8 cellular contexts compared by ENCODE assay signal in genomic region chr5:44952376-44952775, GRCh38.
DNase-seq lines count a peak whose midpoint lies in the region; ATAC-seq and TF ChIP-seq lines count a peak whose summit lies in the region.

No MANE protein-coding gene starts in this region.

- intact Hi-C loops in heart left ventricle (cut with DNase I) (loop anchor here in 1 of 10 donors (10.0 kb wide), 2 partner anchors 572 to 822 kb away; no protein-coding TSS in a partner anchor), Right ventricle myocardium superior (cut with DNase I) (no loop called here)

- TF ChIP-seq POLR2A in heart left ventricle (IDR thresholded peaks at IDR 0.05), result no peak

- WGBS in heart left ventricle, 4 donors, result 0 to 6% (median 1%) methylated on average over 1 of the region's 1 CpG
- WGBS in H9 (ENCODE audit: extremely low coverage, insufficient read length, low lambda C conversion rate), result no CpG with 5 or more reads among the region's 1 CpG

- no peak overlapping the region for H2BK120ac ChIP-seq in H9 (ENCODE audit: low read depth, low read length, poor library complexity, severe bottlenecking)

- H3K36me3 ChIP-seq in heart left ventricle, result no peaks in the 10 kb centered on the region

- H2AFZ ChIP-seq in H9 (ENCODE audit: low read length), result no peak overlapping the region

- TF ChIP-seq CTCF in heart left ventricle (IDR thresholded peaks at IDR 0.05), result peak; percentile 29 to 63 (median 48)
- TF ChIP-seq CTCF in H9 (conservative IDR thresholded peaks at IDR 0.05), result peak; percentile 92
- TF ChIP-seq CTCF in glutamatergic neuron (IDR thresholded peaks at IDR 0.05; ENCODE audit: partially characterized antibody, unreplicated experiment), result peak; percentile 91

- no peak overlapping the region for H2BK20ac ChIP-seq in H9 (ENCODE audit: low read depth, low read length, poor library complexity, severe bottlenecking)

- no peaks in the 10 kb centered on the region for H3K79me1 ChIP-seq in H9 (ENCODE audit: insufficient read depth, low read depth, low read length, poor library complexity, severe bottlenecking)

- H3K27ac ChIP-seq in heart left ventricle, result no peak overlapping the region
- H3K27ac ChIP-seq in H9 (ENCODE audit: insufficient read length, low read depth, low read length), result no peak overlapping the region

- H3K18ac ChIP-seq in H9 (ENCODE audit: insufficient read length, low read depth, low read length), result no peak overlapping the region

- no peak overlapping the region for H2BK15ac ChIP-seq in H9 (ENCODE audit: low read depth, low read length)

- no peaks in the 10 kb centered on the region for H3K4me1 ChIP-seq in heart left ventricle
- no peaks in the 10 kb centered on the region for H3K4me1 ChIP-seq in H9 (ENCODE audit: insufficient read depth, low read length)

- no peak for ATAC-seq in heart left ventricle
- ATAC-seq in Right ventricle myocardium superior (ENCODE audit: poor library complexity), result no peak
- ATAC-seq in SK-N-SH treated with all-trans-retinoic acid at 6 μM for 48 hours, result peak; percentile 76
- no peak for ATAC-seq in activated T-helper 17 cell treated with anti-CD3 and anti-CD28 coated beads, Interleukin-2, amount 50 U/mL, for 72 hours (replicated peaks)
- no peak for ATAC-seq in activated CD8-positive, alpha-beta memory T cell treated with anti-CD3 and anti-CD28 coated beads, Interleukin-2, amount 10 ng/mL, durations not matched to agents 7 days and 5 days

- H3K4me1 Mint-ChIP-seq in H9, result peaks cover 2 to 3% of the 10 kb centered on the region in 2 experiments; a peak in 1 of 4 replicates
- no peaks in the 10 kb centered on the region for H3K4me1 Mint-ChIP-seq in glutamatergic neuron (ENCODE audit: low read depth, unreplicated experiment)
- H3K4me1 Mint-ChIP-seq in activated T-helper 17 cell treated with anti-CD3 and anti-CD28 coated beads, Interleukin-2, amount 50 U/mL, for 72 hours, result no peaks in the 10 kb centered on the region
- no peaks in the 10 kb centered on the region for H3K4me1 Mint-ChIP-seq in activated CD8-positive, alpha-beta memory T cell treated with anti-CD3 and anti-CD28 coated beads, Interleukin-2, amount 10 ng/mL, durations not matched to agents 7 days and 5 days

- no peak overlapping the region for H3K14ac ChIP-seq in H9 (ENCODE audit: insufficient read depth, low read length)

- H3K4me3 Mint-ChIP-seq in H9, result no peak overlapping the region
- no peak overlapping the region for H3K4me3 Mint-ChIP-seq in glutamatergic neuron (ENCODE audit: unreplicated experiment)
- no peak overlapping the region for H3K4me3 Mint-ChIP-seq in activated T-helper 17 cell treated with anti-CD3 and anti-CD28 coated beads, Interleukin-2, amount 50 U/mL, for 72 hours
- no peak overlapping the region for H3K4me3 Mint-ChIP-seq in activated CD8-positive, alpha-beta memory T cell treated with anti-CD3 and anti-CD28 coated beads, Interleukin-2, amount 10 ng/mL, durations not matched to agents 7 days and 5 days

- H4K20me1 ChIP-seq in H9 (ENCODE audit: control insufficient read depth, insufficient read depth, insufficient read length), result no peaks in the 10 kb centered on the region

- H3K27me3 Mint-ChIP-seq in H9 (ENCODE audit: low read depth), result no peaks in the 10 kb centered on the region
- no peaks in the 10 kb centered on the region for H3K27me3 Mint-ChIP-seq in glutamatergic neuron (ENCODE audit: unreplicated experiment)
- H3K27me3 Mint-ChIP-seq in activated T-helper 17 cell treated with anti-CD3 and anti-CD28 coated beads, Interleukin-2, amount 50 U/mL, for 72 hours, result no peaks in the 10 kb centered on the region
- no peaks in the 10 kb centered on the region for H3K27me3 Mint-ChIP-seq in activated CD8-positive, alpha-beta memory T cell treated with anti-CD3 and anti-CD28 coated beads, Interleukin-2, amount 10 ng/mL, durations not matched to agents 7 days and 5 days

- DNase-seq in heart left ventricle (no peak), Right ventricle myocardium superior (no peak), H9 (no peak), LHCN-M2 (ENCODE audit: low read depth) (peak; percentile 8), glutamatergic neuron (peak; percentile 25)
- DNase-seq in activated CD8-positive, alpha-beta memory T cell treated with anti-CD3 and anti-CD28 coated beads, Interleukin-2, amount 10 ng/mL, durations not matched to agents 7 days and 5 days, result no peak

- no peak overlapping the region for H2BK12ac ChIP-seq in H9 (ENCODE audit: insufficient read length, low read depth, low read length)

- no peaks in the 10 kb centered on the region for H3K9me3 ChIP-seq in heart left ventricle
- no peaks in the 10 kb centered on the region for H3K9me3 ChIP-seq in H9 (ENCODE audit: control insufficient read depth, low read depth, low read length)

- H3K4me3 ChIP-seq in heart left ventricle, result no peak overlapping the region

- no peak overlapping the region for H3K9ac ChIP-seq in H9 (ENCODE audit: extremely low read depth, insufficient read length, low read length)

- H3K56ac ChIP-seq in H9 (ENCODE audit: insufficient read length, low read depth, low read length), result no peak overlapping the region

- H3K36me3 Mint-ChIP-seq in H9 (ENCODE audit: insufficient read depth in 1 of 3, low read depth in 3 of 3), result no peaks in the 10 kb centered on the region
- no peaks in the 10 kb centered on the region for H3K36me3 Mint-ChIP-seq in glutamatergic neuron (ENCODE audit: unreplicated experiment)
- no peaks in the 10 kb centered on the region for H3K36me3 Mint-ChIP-seq in activated T-helper 17 cell treated with anti-CD3 and anti-CD28 coated beads, Interleukin-2, amount 50 U/mL, for 72 hours (ENCODE audit: low read depth)
- no peaks in the 10 kb centered on the region for H3K36me3 Mint-ChIP-seq in activated CD8-positive, alpha-beta memory T cell treated with anti-CD3 and anti-CD28 coated beads, Interleukin-2, amount 10 ng/mL, durations not matched to agents 7 days and 5 days

- no peak overlapping the region for H4K91ac ChIP-seq in H9 (ENCODE audit: insufficient read length, low read depth, low read length)

- CTCF ChIA-PET in activated CD8-positive, alpha-beta memory T cell treated with anti-CD3 and anti-CD28 coated beads, Interleukin-2, amount 10 ng/mL, durations not matched to agents 7 days and 5 days (lab: Charles Lee), result no interaction called here

- H3K27ac Mint-ChIP-seq in H9 (no peak overlapping the region), glutamatergic neuron (ENCODE audit: unreplicated experiment) (no peak overlapping the region)
- no peak overlapping the region for H3K27ac Mint-ChIP-seq in activated T-helper 17 cell treated with anti-CD3 and anti-CD28 coated beads, Interleukin-2, amount 50 U/mL, for 72 hours
- H3K27ac Mint-ChIP-seq in activated CD8-positive, alpha-beta memory T cell treated with anti-CD3 and anti-CD28 coated beads, Interleukin-2, amount 10 ng/mL, durations not matched to agents 7 days and 5 days, result no peak overlapping the region

- H3T11ph ChIP-seq in H9 (ENCODE audit: low read length), result no peak overlapping the region

- H3K9me3 Mint-ChIP-seq in H9, result no peaks in the 10 kb centered on the region
- H3K9me3 Mint-ChIP-seq in glutamatergic neuron (ENCODE audit: unreplicated experiment), result no peaks in the 10 kb centered on the region
- H3K9me3 Mint-ChIP-seq in activated T-helper 17 cell treated with anti-CD3 and anti-CD28 coated beads, Interleukin-2, amount 50 U/mL, for 72 hours, result peaks cover 3% of the 10 kb centered on the region
- no peaks in the 10 kb centered on the region for H3K9me3 Mint-ChIP-seq in activated CD8-positive, alpha-beta memory T cell treated with anti-CD3 and anti-CD28 coated beads, Interleukin-2, amount 10 ng/mL, durations not matched to agents 7 days and 5 days (ENCODE audit: low read depth)

- H3K4ac ChIP-seq in H9 (ENCODE audit: low read depth, low read length), result no peak overlapping the region

- H3K23ac ChIP-seq in H9 (ENCODE audit: insufficient read length, low read depth, low read length), result no peak overlapping the region

- no peak overlapping the region for H2BK5ac ChIP-seq in H9 (ENCODE audit: insufficient read length, low read length)

- no peak overlapping the region for H2AK5ac ChIP-seq in H9 (ENCODE audit: insufficient read length, low read length)

- H3K79me2 ChIP-seq in H9 (ENCODE audit: insufficient read depth, low read length), result no peaks in the 10 kb centered on the region

- no peaks in the 10 kb centered on the region for H3K27me3 ChIP-seq in heart left ventricle
- H3K27me3 ChIP-seq in H9 (ENCODE audit: insufficient read depth, low read length), result no peaks in the 10 kb centered on the region

- no peak overlapping the region for H4K8ac ChIP-seq in H9 (replicated peaks; ENCODE audit: insufficient read length, low read depth, low read length)

- no peak overlapping the region for H3K4me2 ChIP-seq in H9 (ENCODE audit: insufficient read depth, insufficient read length, low read length)

- no peak overlapping the region for H4K5ac ChIP-seq in H9 (ENCODE audit: insufficient read length, low read depth, low read length)

- no peaks in the 10 kb centered on the region for H3K23me2 ChIP-seq in H9 (ENCODE audit: insufficient read length, low read depth, low read length, poor library complexity, severe bottlenecking)

TF ChIP-seq in SK-N-SH treated with all-trans-retinoic acid at 6 μM for 48 hours, 23 proteins besides CTCF, POLR2A, EP300 and RAD21 (continues in another document):
- TF ChIP-seq ZFP3 (CRISPR knock-in tag; IDR thresholded peaks at IDR 0.05) (no peak), ISL1 (CRISPR knock-in tag; IDR thresholded peaks at IDR 0.05) (no peak), ESRRG (CRISPR knock-in tag; IDR thresholded peaks at IDR 0.05) (no peak), PATZ1 (CRISPR knock-in tag; IDR thresholded peaks at IDR 0.05; ENCODE audit: borderline replicate concordance) (no peak), TCF4 (CRISPR knock-in tag; IDR thresholded peaks at IDR 0.05; ENCODE audit: borderline replicate concordance) (no peak), ZNF565 (CRISPR knock-in tag; conservative IDR thresholded peaks at IDR 0.05; ENCODE audit: low read depth) (no peak)

Comparison
In these comparisons a context has a peak if more than half of its experiments do, and no peak if none do; other contexts are left out.
1. DNase-seq: peak in LHCN-M2 (single experiment) and glutamatergic neuron (single experiment); none in heart left ventricle (0 of 5), Right ventricle myocardium superior (single experiment), H9 (single experiment) and activated CD8-positive, alpha-beta memory T cell treated with anti-CD3 and anti-CD28 coated beads, Interleukin-2, amount 10 ng/mL, durations not matched to agents 7 days and 5 days (single experiment).
2. Peak in every context shown above with its lines, with median percentiles within 50 percentile points of each other: CTCF ChIP-seq.